Comparison of ENCODE assay signal across 35 cellular contexts in genomic region chr7:68399991-68400590, GRCh38.
"Had no signal": no experiment of that assay in that cellular context is flagged by ENCODE, and none has a peak within 500 bp of the region (broad histone marks: within the 10 kb centered on the region; RNA-seq: fewer than 3 reads in every experiment).

No MANE protein-coding gene starts in this region.

- H3K4me3 ChIP-seq: adrenal gland, body of pancreas, breast epithelium had no signal

- DNase-seq: activated B cell treated with CpG ODN at 0.5 μM for 24 hours; activated CD4-positive, alpha-beta memory T cell treated with anti-CD3 and anti-CD28 coated beads for 36 hours; activated CD4-positive, alpha-beta T cell treated with anti-CD3 and anti-CD28 coated beads for 4 hours; activated CD4-positive, alpha-beta T cell treated with anti-CD3 and anti-CD28 coated beads, Interleukin-2, amount 10 ng/mL, durations not matched to agents 24 days and 14 days; activated CD4-positive, alpha-beta T cell treated with anti-CD3 and anti-CD28 coated beads, Interleukin-2, amount 50 U/mL, for 1 hour; activated CD4-positive, alpha-beta T cell treated with anti-CD3 and anti-CD28 coated beads, Interleukin-2, amount 50 U/mL, for 4 hours; activated CD4-positive, CD25-positive, alpha-beta regulatory T cell treated with anti-CD3 and anti-CD28 coated beads, Interleukin-2, amount 50 U/mL, for 72 hours; activated CD8-positive, alpha-beta memory T cell treated with anti-CD3 and anti-CD28 coated beads, Interleukin-2, amount 50 U/mL, for 4 hours; activated CD8-positive, alpha-beta T cell treated with anti-CD3 and anti-CD28 coated beads for 36 hours; activated effector memory CD4-positive, alpha-beta T cell treated with anti-CD3 and anti-CD28 coated beads, Interleukin-2, amount 50 U/mL, for 16 hours; activated gamma-delta T cell treated with Interleukin-2 at 50 U/mL for 16 hours; activated naive CD4-positive, alpha-beta T cell; activated naive CD4-positive, alpha-beta T cell treated with anti-CD3 and anti-CD28 coated beads for 36 hours; activated naive CD4-positive, alpha-beta T cell treated with anti-CD3 and anti-CD28 coated beads, Interleukin-2, amount 50 U/mL, for 16 hours; activated naive CD8-positive, alpha-beta T cell treated with anti-CD3 and anti-CD28 coated beads for 36 hours; activated T-cell treated with anti-CD3 and anti-CD28 coated beads for 4 hours; activated T-cell treated with anti-CD3 and anti-CD28 coated beads, Interleukin-2, amount 50 U/mL, for 1 hour; activated T-cell treated with anti-CD3 and anti-CD28 coated beads, Interleukin-2, amount 50 U/mL, for 4 hours; activated T-cell treated with anti-CD3 and anti-CD28 coated beads, Interleukin-2, amount 50 U/mL, for 72 hours; adrenal gland; amniotic stem cell; aorta; body of pancreas; brain microvascular endothelial cell; central memory CD4-positive, alpha-beta T cell; T-helper 1 cell; T-helper 2 cell; T-helper 9 cell had no signal

- H3K27me3 Mint-ChIP-seq: activated B cell treated with CpG ODN at 0.5 μM for 24 hours; activated CD4-positive, alpha-beta memory T cell treated with anti-CD3 and anti-CD28 coated beads for 36 hours; activated CD4-positive, alpha-beta T cell treated with anti-CD3 and anti-CD28 coated beads, Interleukin-2, amount 10 ng/mL, durations not matched to agents 24 days and 14 days; activated CD8-positive, alpha-beta T cell treated with anti-CD3 and anti-CD28 coated beads for 36 hours; activated naive CD8-positive, alpha-beta T cell treated with anti-CD3 and anti-CD28 coated beads for 36 hours; activated T-helper 17 cell treated with anti-CD3 and anti-CD28 coated beads, Interleukin-2, amount 50 U/mL, for 72 hours had no signal

- H3K27ac Mint-ChIP-seq: activated B cell treated with CpG ODN at 0.5 μM for 24 hours; activated CD4-positive, alpha-beta memory T cell treated with anti-CD3 and anti-CD28 coated beads for 36 hours; activated CD4-positive, alpha-beta T cell treated with anti-CD3 and anti-CD28 coated beads, Interleukin-2, amount 10 ng/mL, durations not matched to agents 24 days and 14 days; activated CD8-positive, alpha-beta T cell treated with anti-CD3 and anti-CD28 coated beads for 36 hours; activated naive CD4-positive, alpha-beta T cell treated with anti-CD3 and anti-CD28 coated beads for 36 hours; activated naive CD4-positive, alpha-beta T cell treated with anti-CD3 and anti-CD28 coated beads, Interleukin-2, amount 50 U/mL, for 72 hours; activated naive CD8-positive, alpha-beta T cell treated with anti-CD3 and anti-CD28 coated beads for 36 hours; activated T-cell treated with anti-CD3 and anti-CD28 coated beads, Interleukin-2, amount 50 U/mL, for 72 hours; activated T-helper 1 cell treated with anti-CD3 and anti-CD28 coated beads, Interleukin-12 subunit alpha, Interleukin-12 subunit beta, Interleukin-2, Interleukin-4 antibody, amounts not matched to agents 30 ng/mL and 10 ng/mL and 1 ng/mL, durations not matched to agents 14 hours and 24 hours and 36 hours; activated T-helper 17 cell treated with anti-CD3 and anti-CD28 coated beads, Interleukin-2, amount 50 U/mL, for 72 hours; T-helper 1 cell treated with Interleukin-12 subunit alpha and Interleukin-12 subunit beta and Interleukin-4 antibody, amounts not matched to agents 30 μg/mL and 1 μg/mL, for 36 hours; T-helper 2 cell treated with Interferon-gamma antibody and Interleukin-4, amounts not matched to agents 5 μg/mL and 100 μg/mL, for 36 hours had no signal

- H3K27me3 ChIP-seq: adrenal gland, body of pancreas, brain microvascular endothelial cell, breast epithelium had no signal

- H3K4me1 Mint-ChIP-seq: activated B cell treated with CpG ODN at 0.5 μM for 24 hours; activated CD4-positive, alpha-beta T cell treated with anti-CD3 and anti-CD28 coated beads, Interleukin-2, amount 10 ng/mL, durations not matched to agents 24 days and 14 days; activated naive CD8-positive, alpha-beta T cell treated with anti-CD3 and anti-CD28 coated beads for 36 hours; activated T-helper 17 cell treated with anti-CD3 and anti-CD28 coated beads, Interleukin-2, amount 50 U/mL, for 72 hours had no signal

- H3K4me1 ChIP-seq: adrenal gland, body of pancreas, breast epithelium had no signal

- H3K36me3 Mint-ChIP-seq: activated CD4-positive, alpha-beta memory T cell treated with anti-CD3 and anti-CD28 coated beads for 36 hours; activated naive CD8-positive, alpha-beta T cell treated with anti-CD3 and anti-CD28 coated beads for 36 hours had no signal

- H3K27ac ChIP-seq: adrenal gland, body of pancreas, brain microvascular endothelial cell, breast epithelium, VCaP had no signal

- ATAC-seq: activated CD8-positive, alpha-beta T cell treated with anti-CD3 and anti-CD28 coated beads for 36 hours; activated naive CD4-positive, alpha-beta T cell treated with anti-CD3 and anti-CD28 coated beads, Interleukin-2, amount 50 U/mL, for 72 hours; activated T-cell treated with anti-CD3 and anti-CD28 coated beads, Interleukin-2, amount 50 U/mL, for 4 hours; activated T-cell treated with anti-CD3 and anti-CD28 coated beads, Interleukin-2, amount 50 U/mL, for 72 hours; activated T-helper 17 cell treated with anti-CD3 and anti-CD28 coated beads, Interleukin-2, amount 50 U/mL, for 72 hours; body of pancreas had no signal

- H3K9me3 Mint-ChIP-seq: activated naive CD4-positive, alpha-beta T cell treated with anti-CD3 and anti-CD28 coated beads for 36 hours had no signal

- H3K36me3 ChIP-seq: adrenal gland, brain microvascular endothelial cell, breast epithelium had no signal

- H3K4me3 Mint-ChIP-seq: activated B cell treated with CpG ODN at 0.5 μM for 24 hours; activated CD4-positive, alpha-beta memory T cell treated with anti-CD3 and anti-CD28 coated beads for 36 hours; activated CD4-positive, alpha-beta T cell treated with anti-CD3 and anti-CD28 coated beads, Interleukin-2, amount 10 ng/mL, durations not matched to agents 24 days and 14 days; activated CD8-positive, alpha-beta T cell treated with anti-CD3 and anti-CD28 coated beads for 36 hours; activated naive CD4-positive, alpha-beta T cell treated with anti-CD3 and anti-CD28 coated beads for 36 hours; activated naive CD8-positive, alpha-beta T cell treated with anti-CD3 and anti-CD28 coated beads for 36 hours; activated T-cell treated with anti-CD3 and anti-CD28 coated beads, Interleukin-2, amount 50 U/mL, for 4 hours; activated T-cell treated with anti-CD3 and anti-CD28 coated beads, Interleukin-2, amount 50 U/mL, for 72 hours; activated T-helper 1 cell treated with anti-CD3 and anti-CD28 coated beads, Interleukin-12 subunit alpha, Interleukin-12 subunit beta, Interleukin-2, Interleukin-4 antibody, amounts not matched to agents 30 ng/mL and 10 ng/mL and 1 ng/mL, durations not matched to agents 14 hours and 24 hours and 36 hours; activated T-helper 17 cell treated with anti-CD3 and anti-CD28 coated beads, Interleukin-2, amount 50 U/mL, for 72 hours; T-helper 1 cell treated with Interleukin-12 subunit alpha and Interleukin-12 subunit beta and Interleukin-4 antibody, amounts not matched to agents 30 μg/mL and 1 μg/mL, for 36 hours; T-helper 2 cell treated with Interferon-gamma antibody and Interleukin-4, amounts not matched to agents 5 μg/mL and 100 μg/mL, for 36 hours had no signal

- H3K9me3 ChIP-seq: adrenal gland, body of pancreas, breast epithelium had no signal
